In genomic region chr7:143214789-143215679, GRCh38 we compare ENCODE assay signal across 9 cellular contexts. TPM values are rescaled to one million over a fixed set of nuclear protein-coding genes. Genes with fewer than 3 reads are reported as not detected.
A peak's percentile ranks its signal among the peaks of the same experiment; 100 is the strongest.
DNase-seq lines count a peak whose midpoint lies in the region; ATAC-seq and TF ChIP-seq lines count a peak whose summit lies in the region.
"Had no signal": no experiment of that assay in that cellular context is flagged by ENCODE, and none has a peak within 500 bp of the region (broad histone marks: within the 10 kb centered on the region; RNA-seq: fewer than 3 reads in every experiment).

No MANE protein-coding gene starts in this region.

- H3K4me1 Mint-ChIP-seq in activated naive CD8-positive, alpha-beta T cell treated with anti-CD3 and anti-CD28 coated beads, Interleukin-2, amount 50 U/mL, for 24 hours, result no peaks in the 10 kb centered on the region

- no peak overlapping the region for H3K27ac Mint-ChIP-seq in activated naive CD8-positive, alpha-beta T cell treated with anti-CD3 and anti-CD28 coated beads, Interleukin-2, amount 50 U/mL, for 24 hours

- H3K9me3 ChIP-seq in SK-N-MC (ENCODE audit: low read depth, low read length) (no peaks in the 10 kb centered on the region), heart right ventricle (peaks cover 0 to 4% (median 0%) of the 10 kb centered on the region in 11 donors)

- 19 to 21% methylated on average over 8 of the region's 8 CpGs for WGBS in heart right ventricle, 2 donors

- H3K4me3 Mint-ChIP-seq in activated naive CD8-positive, alpha-beta T cell treated with anti-CD3 and anti-CD28 coated beads, Interleukin-2, amount 50 U/mL, for 24 hours, result no peak overlapping the region

- H3K4me1 ChIP-seq in heart right ventricle, result no peaks in the 10 kb centered on the region

- peak; percentile 97 to 100 (median 99) for TF ChIP-seq CTCF in heart right ventricle (IDR thresholded peaks at IDR 0.05)
- TF ChIP-seq CTCF in retinal pigment epithelial cell (conservative IDR thresholded peaks at IDR 0.05; ENCODE audit: low read depth, low read length), result peak; percentile 100

- H3K9ac ChIP-seq in SK-N-MC (ENCODE audit: insufficient read length), result no peak overlapping the region

- ATAC-seq in HG02759 (IDR thresholded peaks at IDR 0.05; ENCODE audit: unreplicated experiment) (peak; percentile 91), heart right ventricle (peak in 7 of 8 donors; percentile 23 to 82 (median 65))
- peak; percentile 63 for ATAC-seq in activated naive CD8-positive, alpha-beta T cell treated with anti-CD3 and anti-CD28 coated beads, Interleukin-2, amount 50 U/mL, for 24 hours

- intact Hi-C loops in heart right ventricle (cut with DNase I), result loop anchor here (1.0 to 10.0 kb wide), 7 partner anchors 206 to 360 kb away; partner anchors contain the start of gene EPHB6 (in 6 of the 10)

- H3K27me3 Mint-ChIP-seq in activated naive CD8-positive, alpha-beta T cell treated with anti-CD3 and anti-CD28 coated beads, Interleukin-2, amount 50 U/mL, for 24 hours, result peaks cover 2% of the 10 kb centered on the region

- H3K27me3 ChIP-seq in heart right ventricle, result peaks cover 0 to 7% (median 0%) of the 10 kb centered on the region in 7 donors

- no peaks in the 10 kb centered on the region for H3K36me3 ChIP-seq in SK-N-MC (ENCODE audit: insufficient read depth, low read length)
- H3K36me3 ChIP-seq in heart right ventricle, result no peaks in the 10 kb centered on the region

- H3K27ac ChIP-seq in SK-N-MC (no peak overlapping the region), heart right ventricle (no peak overlapping the region)

- no peak overlapping the region for H3K4me3 ChIP-seq in SK-N-MC
- no peak overlapping the region for H3K4me3 ChIP-seq in heart right ventricle
- H3K4me3 ChIP-seq in retinal pigment epithelial cell (ENCODE audit: low read length), result no peak overlapping the region

- no peaks in the 10 kb centered on the region for H3K9me3 Mint-ChIP-seq in activated naive CD8-positive, alpha-beta T cell treated with anti-CD3 and anti-CD28 coated beads, Interleukin-2, amount 50 U/mL, for 24 hours

- peak; percentile 23 for DNase-seq in NK-92 treated with Interleukin-12 subunit alpha and Interleukin-12 subunit beta, amount 100 ng/mL, for 24 hours (lab: John Stamatoyannopoulos, UW)
- DNase-seq in NK-92 (lab: John Stamatoyannopoulos, UW; ENCODE audit: unreplicated experiment) (no peak), NCI-H1105 (lab: John Stamatoyannopoulos, UW) (peak; percentile 80), SK-N-MC (ENCODE audit: low read depth, low spot score) (peak; percentile 79), heart right ventricle (peak in 1 of 2 donors; percentile 56), retinal pigment epithelial cell (ENCODE audit: low read depth) (peak; percentile 34)
- peak; percentile 60 for DNase-seq in activated naive CD8-positive, alpha-beta T cell treated with anti-CD3 and anti-CD28 coated beads, Interleukin-2, amount 50 U/mL, for 24 hours

- H3K36me3 Mint-ChIP-seq in activated naive CD8-positive, alpha-beta T cell treated with anti-CD3 and anti-CD28 coated beads, Interleukin-2, amount 50 U/mL, for 24 hours (ENCODE audit: low read depth), result no peaks in the 10 kb centered on the region

RNA-seq across cellular contexts. Expression of gene TAS2R40, which starts 6.8 kb away (rescaled TPM):
- total RNA-seq in heart right ventricle, result not detected
- polyA plus RNA-seq in heart right ventricle, result not detected
- total RNA-seq: temporal lobe had no signal

RNA-seq across cellular contexts. Expression of gene TAS2R39, which starts 31.8 kb away (rescaled TPM):
- total RNA-seq in heart right ventricle, result not detected
- not detected for polyA plus RNA-seq in heart right ventricle
- total RNA-seq: temporal lobe had no signal

RNA-seq across cellular contexts. Expression of gene GSTK1, which starts 48.2 kb away (rescaled TPM):
- 100 to 1,000 TPM; 251 to 294 (median 269) TPM for total RNA-seq in heart right ventricle
- 100 to 1,000 TPM; 136 to 317 TPM for polyA plus RNA-seq in heart right ventricle
